Comparison of ENCODE assay signal across 1 cellular context in genomic region chr2:85933753-85934594, GRCh38.
TF ChIP-seq lines count a peak whose summit lies in the region.

No MANE protein-coding gene starts in this region.

TF ChIP-seq in K562, 482 proteins besides CTCF, POLR2A, EP300 and RAD21 (continued from another document and continues in another):
- TF ChIP-seq TSC22D4 (tag; IDR thresholded peaks at IDR 0.05) (no peak), KDM5B (IDR thresholded peaks at IDR 0.05; ENCODE audit: insufficient replicate concordance, low read depth, low read length) (no peak), ZNF551 (CRISPR knock-in tag; IDR thresholded peaks at IDR 0.05) (no peak), NKRF (IDR thresholded peaks at IDR 0.05; ENCODE audit: borderline replicate concordance) (no peak), BMI1 (IDR thresholded peaks at IDR 0.05; ENCODE audit: low read length) (no peak), FUS (optimal IDR thresholded peaks at IDR 0.05; ENCODE audit: low read depth, low read length) (no peak), FOXK2 (conservative IDR thresholded peaks at IDR 0.05 in 1 of 2, IDR thresholded peaks at IDR 0.05 in 1 of 2; ENCODE audit: low read depth in 2 of 2) (0 out of 4 replicates have a peak, but pooled peaks have one; percentile 29 to 51), KDM2B (CRISPR knock-in tag; IDR thresholded peaks at IDR 0.05) (no peak), SAP30 (IDR thresholded peaks at IDR 0.05; ENCODE audit: borderline replicate concordance, insufficient read depth, low read depth, low read length, poor library complexity, severe bottlenecking) (no peak), CBFA2T3 (IDR thresholded peaks at IDR 0.05) (peak; percentile 100), ZBTB1 (CRISPR knock-in tag; IDR thresholded peaks at IDR 0.05; ENCODE audit: borderline replicate concordance, low read depth) (no peak), TRIM28 (IDR thresholded peaks at IDR 0.05) (no peak), RNF2 (IDR thresholded peaks at IDR 0.05) (peak; percentile 75; the same call in 1 of the 2 replicates), PRPF4 (IDR thresholded peaks at IDR 0.05; ENCODE audit: insufficient read depth, low read depth, low read length, poor library complexity, severe bottlenecking) (no peak), TCFL5 (CRISPR knock-in tag; conservative IDR thresholded peaks at IDR 0.05) (no peak), ARNT (IDR thresholded peaks at IDR 0.05) (peak; percentile 97 to 98), PHF8 (IDR thresholded peaks at IDR 0.05; ENCODE audit: borderline replicate concordance, low read length) (no peak), CCAR2 (IDR thresholded peaks at IDR 0.05; ENCODE audit: low read depth, low read length) (no peak), HDAC8 (tag; IDR thresholded peaks at IDR 0.05) (no peak), KLF1 (tag; IDR thresholded peaks at IDR 0.05) (no peak; the same call in 1 of the 2 replicates), ZNF655 (CRISPR knock-in tag; IDR thresholded peaks at IDR 0.05) (no peak), PHF20 (IDR thresholded peaks at IDR 0.05; ENCODE audit: partially characterized antibody) (no peak), ARID3B (CRISPR knock-in tag; IDR thresholded peaks at IDR 0.05; ENCODE audit: borderline replicate concordance) (no peak), ESRRB (CRISPR knock-in tag; IDR thresholded peaks at IDR 0.05; ENCODE audit: borderline replicate concordance) (no peak), THRB (CRISPR knock-in tag; conservative IDR thresholded peaks at IDR 0.05) (no peak), LCOR (CRISPR knock-in tag; IDR thresholded peaks at IDR 0.05) (peak; percentile 75; the same call in 1 of the 2 replicates), MAFF (IDR thresholded peaks at IDR 0.05; ENCODE audit: low read length) (0 out of 2 replicates have a peak, but pooled peaks have one; percentile 46), CTBP1 (IDR thresholded peaks at IDR 0.05; ENCODE audit: borderline replicate concordance) (peak; percentile 55; the same call in 1 of the 2 replicates), PURB (CRISPR knock-in tag; IDR thresholded peaks at IDR 0.05; ENCODE audit: low read depth) (no peak), ZNF232 (CRISPR knock-in tag; IDR thresholded peaks at IDR 0.05) (no peak), RBM22 (IDR thresholded peaks at IDR 0.05; ENCODE audit: low read depth, low read length, poor library complexity, severe bottlenecking) (no peak), CEBPB (tag; IDR thresholded peaks at IDR 0.05) (peak; percentile 56), TBL1XR1 (IDR thresholded peaks at IDR 0.05; ENCODE audit: low read length in 2 of 2) (peak in 1 of 2 experiments; percentile 98; a peak in 2 of 4 replicates), ZBTB9 (CRISPR knock-in tag; IDR thresholded peaks at IDR 0.05) (0 out of 2 replicates have a peak, but pooled peaks have one; percentile 57), TCF15 (CRISPR knock-in tag; IDR thresholded peaks at IDR 0.05) (no peak), ZNF324 (CRISPR knock-in tag; IDR thresholded peaks at IDR 0.05) (no peak), RNF219 (CRISPR knock-in tag; IDR thresholded peaks at IDR 0.05) (no peak), GATAD2A (IDR thresholded peaks at IDR 0.05) (no peak), IRF1 (CRISPR knock-in tag; IDR thresholded peaks at IDR 0.05; ENCODE audit: borderline replicate concordance) (no peak), ZNF239 (CRISPR knock-in tag; IDR thresholded peaks at IDR 0.05) (peak; percentile 51; the same call in 1 of the 2 replicates), CREB3 (tag; conservative IDR thresholded peaks at IDR 0.05; ENCODE audit: low read depth) (0 out of 2 replicates have a peak, but pooled peaks have one; percentile 67), TBP (optimal IDR thresholded peaks at IDR 0.05; ENCODE audit: low read depth, low read length) (no peak), ZZZ3 (IDR thresholded peaks at IDR 0.05) (no peak), ZNF518B (CRISPR knock-in tag; IDR thresholded peaks at IDR 0.05) (no peak), PTTG1 (tag; IDR thresholded peaks at IDR 0.05; ENCODE audit: low read depth) (no peak), CHAMP1 (IDR thresholded peaks at IDR 0.05) (peak; percentile 79; the same call in 1 of the 2 replicates), ETV5 (CRISPR knock-in tag; IDR thresholded peaks at IDR 0.05; ENCODE audit: low read depth) (no peak), SAFB (IDR thresholded peaks at IDR 0.05; ENCODE audit: borderline replicate concordance, low read depth, low read length) (no peak)
